ENCODE assay signal across 8 cellular contexts in the genomic region with DNA sequence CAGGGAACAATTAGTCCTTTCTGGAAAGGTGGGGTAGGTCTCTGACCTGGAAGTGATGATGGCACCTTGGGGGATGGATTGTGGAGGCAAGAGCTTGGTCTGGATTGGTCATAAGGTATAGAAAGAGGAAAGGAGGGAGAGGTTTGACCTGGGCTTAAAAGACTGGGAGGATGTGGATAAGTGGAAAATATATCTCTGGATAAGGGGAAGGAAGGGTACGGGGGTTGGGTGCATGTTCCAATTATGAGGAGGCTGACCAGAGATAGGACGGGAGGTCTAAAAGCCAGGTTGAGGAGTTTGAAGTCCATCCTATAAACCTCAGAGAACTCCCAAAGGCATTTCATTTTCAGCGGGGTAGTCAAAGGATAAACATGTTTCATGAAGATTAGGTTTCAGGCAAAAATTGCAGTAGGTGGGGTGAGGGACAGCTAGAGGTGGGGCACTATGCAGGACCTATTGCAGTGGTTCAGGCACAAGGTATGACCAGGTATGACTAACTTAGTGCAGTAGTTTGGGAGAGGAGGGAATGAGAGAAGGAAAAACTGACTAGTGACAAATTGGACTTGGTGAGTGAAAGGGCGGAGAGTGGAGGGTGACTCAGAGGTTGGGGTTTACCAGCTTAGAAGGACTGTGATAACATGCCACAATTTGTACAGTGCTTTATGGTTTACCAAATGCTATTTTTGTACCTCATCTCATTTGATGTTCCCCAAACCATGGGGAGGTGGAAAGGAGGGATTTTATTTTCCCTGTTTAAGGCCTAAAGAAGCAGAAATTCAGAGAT. TPM values are rescaled to one million over a fixed set of nuclear protein-coding genes. Genes with fewer than 3 reads are reported as not detected.
A peak's percentile ranks its signal among the peaks of the same experiment; 100 is the strongest.
DNase-seq lines count a peak whose midpoint lies in the region; ATAC-seq, FAIRE-seq and TF ChIP-seq lines count a peak whose summit lies in the region.

No MANE protein-coding gene starts in this region.

- dilution Hi-C loops in endothelial cell of umbilical vein (cut with MboI; ENCODE audit: extremely low pct_ligation_motif_present, low sequenced_read_pairs): no loop called here

- H3K36me3 ChIP-seq in endothelial cell of umbilical vein (ENCODE audit: control insufficient read depth in 2 of 2, extremely low read depth in 1 of 2, insufficient read depth in 2 of 2, low read length in 2 of 2): no peaks in the 10 kb centered on the region

- peak; percentile 72 for FAIRE-seq in endothelial cell of umbilical vein (lab: Jason Lieb, UNC)

- H3K4me2 ChIP-seq in endothelial cell of umbilical vein (ENCODE audit: insufficient read depth, low read length): no peak overlapping the region

- DNase-seq in SW480 (ENCODE audit: low spot score) (peak; percentile 86), endothelial cell of umbilical vein (ENCODE audit: low read depth, low spot score) (peak; percentile 61), DMS 273 treated with DMSO at 0.1 percent for 48 hours (lab: John Stamatoyannopoulos, UW) (no peak), NCI-H2029 (lab: John Stamatoyannopoulos, UW) (no peak)
- peak in 3 of 4 experiments; percentile 3 to 43 (median 7) for DNase-seq in stimulated activated CD4-positive, alpha-beta T cell treated with anti-CD3 and anti-CD28 coated beads, Interleukin-1b, Interleukin-23, amount 100 ng/mL, for 24 hours (ENCODE audit: low read depth in 4 of 4, low spot score in 1 of 4)

- intact Hi-C loops in endothelial cell of umbilical vein (cut with micrococcal nuclease): no loop called here

- H2AFZ ChIP-seq in endothelial cell of umbilical vein (ENCODE audit: low read depth, low read length): no peak overlapping the region

- H3K9me1 ChIP-seq in endothelial cell of umbilical vein (replicated peaks; ENCODE audit: control insufficient read depth, extremely low read depth, insufficient read depth, low read length): no peaks in the 10 kb centered on the region

- no peaks in the 10 kb centered on the region for H4K20me1 ChIP-seq in endothelial cell of umbilical vein (replicated peaks; ENCODE audit: control insufficient read depth, extremely low read depth, insufficient read depth, low read length)

- H3K27me3 ChIP-seq in endothelial cell of umbilical vein (ENCODE audit: control insufficient read depth in 2 of 2, insufficient read depth in 2 of 2, low read length in 2 of 2): no peaks in the 10 kb centered on the region

- ATAC-seq in GM18870 (IDR thresholded peaks at IDR 0.05; ENCODE audit: unreplicated experiment) (peak; percentile 47), GM21528 (IDR thresholded peaks at IDR 0.05; ENCODE audit: low FRiP score, unreplicated experiment) (no peak), HG03565 (IDR thresholded peaks at IDR 0.05; ENCODE audit: unreplicated experiment) (no peak)

- peaks cover 53% of the 10 kb centered on the region for H3K79me2 ChIP-seq in endothelial cell of umbilical vein (ENCODE audit: control insufficient read depth, insufficient read depth, low read length)

- BruUV-seq in endothelial cell of umbilical vein (replicated peaks; lab: Mats Ljungman, UMichigan): no TSS peak

- TF ChIP-seq POLR2A in endothelial cell of umbilical vein (IDR thresholded peaks at IDR 0.05; ENCODE audit: low read depth, low read length): no peak

- CTCF ChIA-PET in endothelial cell of umbilical vein (lab: Charles Lee): interaction anchor here (0.5 to 1.3 kb wide), 5 partner anchors 11 to 143 kb away, joined by 3 to 4 read pairs (median 4); a partner anchor contains a TSS

- POLR2A ChIA-PET in endothelial cell of umbilical vein (lab: Charles Lee): no interaction called here

- no peak overlapping the region for H3K9ac ChIP-seq in endothelial cell of umbilical vein (replicated peaks; ENCODE audit: extremely low read depth, insufficient read depth, low read length)

- H3K4me1 ChIP-seq in endothelial cell of umbilical vein (ENCODE audit: control insufficient read depth, extremely low read depth, insufficient read depth, low read length): peaks cover 3% of the 10 kb centered on the region

- no peak overlapping the region for H3K27ac ChIP-seq in endothelial cell of umbilical vein (ENCODE audit: insufficient read depth, low read depth, low read length)

- H3K9me3 ChIP-seq in endothelial cell of umbilical vein (replicated peaks; ENCODE audit: control insufficient read depth, insufficient read depth, low read length): no peaks in the 10 kb centered on the region

- no peak overlapping the region for H3K4me3 ChIP-seq in endothelial cell of umbilical vein (replicated peaks in 1 of 3; ENCODE audit: insufficient read depth in 1 of 3, low read depth in 1 of 3, low read length in 3 of 3)

- no peak for TF ChIP-seq CTCF in endothelial cell of umbilical vein (IDR thresholded peaks at IDR 0.05; ENCODE audit: extremely low read depth in 1 of 2, insufficient read depth in 1 of 2, low read depth in 1 of 2, low read length in 2 of 2)

TF ChIP-seq in endothelial cell of umbilical vein, 7 proteins besides CTCF, POLR2A, EP300 and RAD21:
- peak; percentile 55 for TF ChIP-seq FOS (IDR thresholded peaks at IDR 0.05; ENCODE audit: borderline replicate concordance, insufficient read depth, low read length)
- TF ChIP-seq, protein P1, sequence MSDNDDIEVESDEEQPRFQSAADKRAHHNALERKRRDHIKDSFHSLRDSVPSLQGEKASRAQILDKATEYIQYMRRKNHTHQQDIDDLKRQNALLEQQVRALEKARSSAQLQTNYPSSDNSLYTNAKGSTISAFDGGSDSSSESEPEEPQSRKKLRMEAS (IDR thresholded peaks at IDR 0.05; ENCODE audit: insufficient read depth, insufficient read length): no peak

RNA-seq across cellular contexts. Expression of a gene that starts 10.7 kb away (rescaled TPM):
- 45.7 and 46.9 TPM in 2 replicates for total RNA-seq in endothelial cell of umbilical vein
- 19.3 and 21.3 TPM in 2 replicates for polyA plus RNA-seq in endothelial cell of umbilical vein
- 20.8 and 23.3 TPM in 2 replicates for polyA plus RNA-seq in endothelial cell of umbilical vein (2011; cell fraction: cytosol; rRNA removed)
- 113 and 128 TPM in 2 replicates for polyA plus RNA-seq in endothelial cell of umbilical vein (2011; cell fraction: nucleus; rRNA removed)
- polyA plus RNA-seq in endothelial cell of umbilical vein (2012): 20.4 and 24.4 TPM in 2 replicates
- 36.7 and 47.9 TPM in 2 replicates for polyA minus RNA-seq in endothelial cell of umbilical vein
- polyA minus RNA-seq in endothelial cell of umbilical vein (2011; cell fraction: cytosol; rRNA and poly(A)+ RNA removed): 40.5 TPM
- 69.0 and 87.8 TPM in 2 replicates for polyA minus RNA-seq in endothelial cell of umbilical vein (2011; cell fraction: nucleus; rRNA and poly(A)+ RNA removed)

Comparison
In these comparisons a context has a peak if more than half of its experiments do, and no peak if none do; other contexts are left out.
1. DNase-seq: peak in SW480 (single experiment), endothelial cell of umbilical vein (single experiment) and stimulated activated CD4-positive, alpha-beta T cell treated with anti-CD3 and anti-CD28 coated beads, Interleukin-1b, Interleukin-23, amount 100 ng/mL, for 24 hours (3 of 4); none in DMS 273 treated with DMSO at 0.1 percent for 48 hours (single experiment) and NCI-H2029 (single experiment).